22 cellular contexts compared by ENCODE assay signal in genomic region chr11:36389006-36389405, GRCh38.
"Had no signal": no experiment of that assay in that cellular context is flagged by ENCODE, and none has a peak within 500 bp of the region (broad histone marks: within the 10 kb centered on the region; RNA-seq: fewer than 3 reads in every experiment).

No MANE protein-coding gene starts in this region.

- H3K36me3 Mint-ChIP-seq: activated naive CD4-positive, alpha-beta T cell treated with anti-CD3 and anti-CD28 coated beads, Interleukin-2, amount 50 U/mL, for 24 hours had no signal

- DNase-seq: activated CD4-positive, alpha-beta T cell treated with anti-CD3 and anti-CD28 coated beads for 4 hours; activated CD4-positive, alpha-beta T cell treated with anti-CD3 and anti-CD28 coated beads, Interleukin-2, amount 50 U/mL, for 48 hours; activated CD4-positive, CD25-positive, alpha-beta regulatory T cell; activated gamma-delta T cell; adrenal gland; brain microvascular endothelial cell; caudate nucleus; endodermal cell; heart left ventricle; islet precursor cell; left cardiac atrium; mesenchymal stem cell; retina; spleen; stimulated activated CD4-positive, alpha-beta T cell treated with anti-CD3 and anti-CD28 coated beads, Interleukin-4, amount 100 ng/mL, for 1 hour; stimulated activated naive CD8-positive, alpha-beta T cell treated with anti-CD3 and anti-CD28 coated beads, Interleukin-15, Interleukin-2, amounts not matched to agents 100 U/mL and 50 U/mL, for 24 hours had no signal

- H3K9me3 Mint-ChIP-seq: activated naive CD4-positive, alpha-beta T cell treated with anti-CD3 and anti-CD28 coated beads, Interleukin-2, amount 50 U/mL, for 24 hours; endodermal cell had no signal

- H3K4me3 ChIP-seq: adrenal gland, ascending aorta, gastroesophageal sphincter, heart left ventricle, spleen, tibial nerve had no signal

- H3K36me3 ChIP-seq: adrenal gland, ascending aorta, brain microvascular endothelial cell, gastroesophageal sphincter had no signal

- ATAC-seq: gastroesophageal sphincter, heart left ventricle, left cardiac atrium had no signal

- H3K27ac Mint-ChIP-seq: activated naive CD4-positive, alpha-beta T cell treated with anti-CD3 and anti-CD28 coated beads, Interleukin-2, amount 50 U/mL, for 24 hours; endodermal cell; progenitor cell of endocrine pancreas had no signal

- H3K27ac ChIP-seq: adrenal gland, ascending aorta, brain microvascular endothelial cell, epithelial cell of prostate, gastroesophageal sphincter, tibial nerve had no signal

- H3K4me3 Mint-ChIP-seq: activated naive CD4-positive, alpha-beta T cell treated with anti-CD3 and anti-CD28 coated beads, Interleukin-2, amount 50 U/mL, for 24 hours; endodermal cell had no signal

- H3K4me1 ChIP-seq: ascending aorta, gastroesophageal sphincter had no signal

- H3K9me3 ChIP-seq: adrenal gland, ascending aorta, gastroesophageal sphincter, heart left ventricle, spleen, tibial nerve had no signal

- H3K27me3 ChIP-seq: adrenal gland, ascending aorta, brain microvascular endothelial cell, heart left ventricle, spleen, tibial nerve had no signal
